In the genomic region with DNA sequence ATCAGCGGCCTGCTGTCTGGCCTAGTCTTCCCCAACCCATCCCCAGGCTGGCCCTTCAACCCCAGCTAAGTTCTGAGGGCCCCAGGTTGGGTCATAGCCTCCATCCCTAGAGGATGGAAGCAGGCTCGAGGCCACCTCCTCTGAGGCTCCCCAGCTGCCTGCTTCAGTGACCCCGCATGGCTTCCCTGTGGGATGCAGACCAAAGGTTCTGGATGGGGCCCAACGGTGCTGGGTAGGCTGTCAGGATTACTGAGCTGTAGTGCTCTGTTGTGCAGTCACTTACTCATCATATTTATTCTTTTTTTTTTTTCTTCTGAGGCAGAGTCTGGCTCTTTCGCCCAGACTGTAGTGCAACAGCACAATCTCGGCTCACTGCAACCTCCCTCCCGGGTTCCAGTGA, we compare ENCODE assay signal across 14 cellular contexts.
DNase-seq lines count a peak whose midpoint lies in the region; ATAC-seq and TF ChIP-seq lines count a peak whose summit lies in the region.
"Had no signal": no experiment of that assay in that cellular context is flagged by ENCODE, and none has a peak within 500 bp of the region (broad histone marks: within the 10 kb centered on the region; RNA-seq: fewer than 3 reads in every experiment).

No MANE protein-coding gene starts in this region.

- WGBS in aorta, 2 donors, result 36 to 43% methylated on average over 7 of the region's 7 CpGs

- H3K9me3 ChIP-seq in aorta (ENCODE audit: control insufficient read depth, low read length), result no peaks in the 10 kb centered on the region

- no peaks in the 10 kb centered on the region for H3K27me3 ChIP-seq in aorta (ENCODE audit: control insufficient read depth in 1 of 2, insufficient read depth in 2 of 2, low read length in 1 of 2)

- intact Hi-C loops in Right ventricle myocardium inferior (cut with DNase I), result no loop called here
- intact Hi-C loops in cardiac septum (cut with DNase I), result no loop called here
- intact Hi-C loops in aorta (cut with DNase I), result no loop called here
- intact Hi-C loops in posterior vena cava (cut with DNase I), result no loop called here

- H3K4me3 ChIP-seq in fibroblast of mammary gland (ENCODE audit: control insufficient read depth, low read depth, low read length) (no peak overlapping the region), aorta (ENCODE audit: low read length in 2 of 2) (no peak overlapping the region)
- H3K4me3 ChIP-seq: lung had no signal

- DNase-seq in Right ventricle myocardium inferior (ENCODE audit: missing footprints) (no peak), cardiac septum (ENCODE audit: low spot score) (no peak), fibroblast of mammary gland (ENCODE audit: low read depth) (peak; percentile 83), myocyte (ENCODE audit: low read depth) (peak; percentile 24), aorta (peak in 1 of 2 donors; percentile 71), SK-N-DZ (ENCODE audit: low spot score) (no peak), posterior vena cava (ENCODE audit: low spot score) (no peak)
- DNase-seq: activated CD4-positive, alpha-beta memory T cell treated with anti-CD3 and anti-CD28 coated beads, Interleukin-2, amount 10 ng/mL, durations not matched to agents 7 days and 5 days; H9; NCI-H774; RPMI8226 had no signal

- no peaks in the 10 kb centered on the region for H3K4me1 ChIP-seq in aorta (ENCODE audit: control insufficient read depth in 1 of 2, insufficient read depth in 2 of 2, low read length in 2 of 2)

- no peak overlapping the region for H3K27ac ChIP-seq in aorta (ENCODE audit: low read depth in 1 of 2, low read length in 2 of 2)
- H3K27ac ChIP-seq: KMS-11 had no signal

- no peaks in the 10 kb centered on the region for H3K36me3 ChIP-seq in aorta (ENCODE audit: control insufficient read depth in 1 of 2, insufficient read depth in 2 of 2, low read length in 1 of 2)

- ATAC-seq in Right ventricle myocardium inferior (peak; percentile 53), aorta (ENCODE audit: low FRiP score) (peak; percentile 16), HG02884 (IDR thresholded peaks at IDR 0.05; ENCODE audit: unreplicated experiment) (no peak)

- no peak for TF ChIP-seq CTCF in fibroblast of mammary gland (conservative IDR thresholded peaks at IDR 0.05; ENCODE audit: control insufficient read depth, insufficient read depth, low read depth, low read length)

Comparison
In these comparisons a context has a peak if more than half of its experiments do, and no peak if none do; other contexts are left out.
1. DNase-seq: peak in fibroblast of mammary gland (single experiment) and myocyte (single experiment); none in Right ventricle myocardium inferior (single experiment), cardiac septum (single experiment), SK-N-DZ (single experiment) and posterior vena cava (single experiment).